In the genomic region with DNA sequence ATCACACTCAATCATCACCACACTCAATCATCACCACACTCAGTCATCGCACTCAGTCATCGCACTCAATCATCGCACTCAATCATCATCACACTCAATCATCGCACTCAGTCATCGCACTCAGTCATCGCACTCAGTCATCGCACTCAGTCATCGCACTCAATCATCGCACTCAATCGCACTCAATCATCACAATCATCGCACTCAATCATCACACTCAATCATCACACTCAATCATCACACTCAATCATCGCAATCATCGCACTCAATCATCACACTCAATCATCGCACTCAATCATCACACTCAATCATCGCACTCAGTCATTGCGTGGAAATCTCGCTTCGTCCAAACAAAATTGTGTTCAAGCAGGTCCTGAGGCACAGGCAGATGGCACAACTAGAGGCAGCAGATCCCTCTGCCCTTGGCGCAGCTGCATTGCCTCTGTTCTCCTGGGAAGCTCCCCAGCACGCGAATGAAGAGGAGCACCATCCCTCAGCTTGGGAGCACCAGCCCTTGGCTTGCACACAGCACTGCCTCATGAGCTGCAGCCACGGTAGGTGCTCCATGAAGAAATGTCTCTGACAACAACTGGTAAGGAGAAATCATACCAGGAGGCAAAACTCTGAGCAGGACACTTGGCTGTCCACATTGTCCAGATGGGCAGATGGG, we compare ENCODE assay signal across 20 cellular contexts.
"Had no signal": no experiment of that assay in that cellular context is flagged by ENCODE, and none has a peak within 500 bp of the region (broad histone marks: within the 10 kb centered on the region; RNA-seq: fewer than 3 reads in every experiment).

No MANE protein-coding gene starts in this region.

- H3K27me3 ChIP-seq: esophagus muscularis mucosa, gastrocnemius medialis, neutrophil, sigmoid colon, thyroid gland, upper lobe of left lung, uterus had no signal

- H3K9me3 ChIP-seq: gastrocnemius medialis, neutrophil, sigmoid colon, thyroid gland, upper lobe of left lung had no signal

- H3K27ac ChIP-seq: epithelial cell of prostate, esophagus muscularis mucosa, gastrocnemius medialis, neutrophil, psoas muscle, sigmoid colon, skin epidermis, thyroid gland, upper lobe of left lung, uterus had no signal

- ATAC-seq: effector memory CD8-positive, alpha-beta T cell; gastrocnemius medialis; left cardiac atrium; naive thymus-derived CD4-positive, alpha-beta T cell; psoas muscle had no signal

- FAIRE-seq: colon, kidney had no signal

- DNase-seq: effector memory CD8-positive, alpha-beta T cell; gastrocnemius medialis; glutamatergic neuron; kidney; left cardiac atrium; mesendoderm; naive thymus-derived CD4-positive, alpha-beta T cell; nephron progenitor cell; psoas muscle; sigmoid colon; stimulated activated CD4-positive, alpha-beta T cell treated with anti-CD3 and anti-CD28 coated beads, Interleukin-12 subunit alpha, Interleukin-12 subunit beta, amount 100 ng/mL, for 4 hours; stimulated activated naive CD4-positive, alpha-beta T cell; thyroid gland; upper lobe of left lung; uterus had no signal

- H3K4me3 ChIP-seq: esophagus muscularis mucosa, gastrocnemius medialis, psoas muscle, sigmoid colon, skin epidermis, thyroid gland, upper lobe of left lung, uterus had no signal

- H3K4me1 ChIP-seq: esophagus muscularis mucosa, gastrocnemius medialis, psoas muscle, sigmoid colon, upper lobe of left lung, uterus had no signal

- H3K36me3 ChIP-seq: esophagus muscularis mucosa, gastrocnemius medialis, neutrophil, sigmoid colon, thyroid gland, upper lobe of left lung, uterus had no signal
